In the genomic region with DNA sequence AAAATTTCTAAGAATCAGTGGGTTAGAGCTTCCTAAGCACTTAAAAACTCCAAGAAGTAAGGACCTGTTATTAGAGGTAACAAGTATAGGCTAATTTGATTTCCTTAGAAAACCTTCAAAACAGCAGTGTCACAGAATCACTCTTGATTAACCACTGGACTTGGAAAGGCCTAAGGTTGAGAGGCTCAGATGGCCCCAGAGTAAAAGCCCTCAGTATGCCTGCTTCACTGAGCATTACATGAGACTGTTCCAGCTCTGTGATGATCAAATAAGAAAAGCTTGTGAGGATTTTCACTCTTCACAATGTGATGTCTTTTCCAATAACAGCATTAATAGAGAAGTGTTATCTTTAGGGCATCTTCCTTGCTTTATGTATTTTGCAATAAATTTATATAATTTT, we compare ENCODE assay signal across 6 cellular contexts.
"Had no signal": no experiment of that assay in that cellular context is flagged by ENCODE, and none has a peak within 500 bp of the region (broad histone marks: within the 10 kb centered on the region; RNA-seq: fewer than 3 reads in every experiment).

No MANE protein-coding gene starts in this region.

- H3K4me3 Mint-ChIP-seq: IgD-negative memory B cell had no signal

- ATAC-seq: HepG2, K562 had no signal

- H3K4me1 Mint-ChIP-seq: IgD-negative memory B cell had no signal

- H3K27ac Mint-ChIP-seq: IgD-negative memory B cell had no signal

- DNase-seq: IMR-90, KBM-7 had no signal

- H3K27ac ChIP-seq: HL-60 had no signal

- H3K36me3 Mint-ChIP-seq: IgD-negative memory B cell had no signal

- H3K4me3 ChIP-seq: K562 had no signal
